In genomic region chrX:41542151-41542935, GRCh38 we compare ENCODE assay signal across 21 cellular contexts.
DNase-seq lines count a peak whose midpoint lies in the region; ATAC-seq and TF ChIP-seq lines count a peak whose summit lies in the region.
"Had no signal": no experiment of that assay in that cellular context is flagged by ENCODE, and none has a peak within 500 bp of the region (broad histone marks: within the 10 kb centered on the region; RNA-seq: fewer than 3 reads in every experiment).

No MANE protein-coding gene starts in this region.

- no peak overlapping the region for H2BK120ac ChIP-seq in mesendoderm (ENCODE audit: low read depth, low read length)

- CTCF ChIA-PET in Caco-2 (lab: Charles Lee) = interaction anchor here (0.9 kb wide), 1 partner anchor 17 kb away, joined by 3 read pairs; no protein-coding TSS in a partner anchor

- H3K56ac ChIP-seq in mesendoderm (ENCODE audit: low read length) = no peak overlapping the region

- no peaks in the 10 kb centered on the region for H3K79me1 ChIP-seq in mesendoderm (ENCODE audit: low read length)

- no peaks in the 10 kb centered on the region for H3K27me3 Mint-ChIP-seq in Caco-2 (ENCODE audit: insufficient read depth, unreplicated experiment)
- H3K27me3 Mint-ChIP-seq: IgD-negative memory B cell had no signal

- no peak overlapping the region for H3K18ac ChIP-seq in mesendoderm (ENCODE audit: low read length)

- H3K9me3 Mint-ChIP-seq in Caco-2 (ENCODE audit: unreplicated experiment) = no peaks in the 10 kb centered on the region
- H3K9me3 Mint-ChIP-seq: activated naive CD4-positive, alpha-beta T cell treated with anti-CD3 and anti-CD28 coated beads, Interleukin-2, amount 50 U/mL, for 72 hours; IgD-negative memory B cell had no signal

- no peak overlapping the region for H3K4ac ChIP-seq in mesendoderm (ENCODE audit: low read depth, low read length)

- H3K4me3 Mint-ChIP-seq in Caco-2 (ENCODE audit: unreplicated experiment) = no peak overlapping the region
- H3K4me3 Mint-ChIP-seq: IgD-negative memory B cell had no signal

- H3K27ac Mint-ChIP-seq in Caco-2 (ENCODE audit: unreplicated experiment) = peak overlapping the region; percentile 10
- H3K27ac Mint-ChIP-seq: activated naive CD4-positive, alpha-beta T cell treated with anti-CD3 and anti-CD28 coated beads, Interleukin-2, amount 50 U/mL, for 72 hours; IgD-negative memory B cell had no signal

- no peak overlapping the region for H2BK15ac ChIP-seq in mesendoderm (replicated peaks; ENCODE audit: low read depth)

- DNase-seq in Caco-2 = peak; percentile 67 to 75
- DNase-seq in LNCaP clone FGC (ENCODE audit: low read depth) = peak; percentile 27
- peak; percentile 20 for DNase-seq in astrocyte of the spinal cord (ENCODE audit: low read depth, low spot score)
- DNase-seq in mesendoderm = peak; percentile 75
- no peak for DNase-seq in DMS153 (lab: John Stamatoyannopoulos, UW)
- DNase-seq in AG08395 (ENCODE audit: low spot score) = no peak
- DNase-seq in Right ventricle myocardium inferior (ENCODE audit: missing footprints) = no peak
- DNase-seq in UCSD-AML1 (lab: John Stamatoyannopoulos, UW; ENCODE audit: unreplicated experiment) = no peak
- DNase-seq: activated CD4-positive, alpha-beta T cell treated with anti-CD3 and anti-CD28 coated beads for 1 hour; activated T-cell treated with anti-CD3 and anti-CD28 coated beads, Interleukin-2, amount 50 U/mL, for 48 hours; body of pancreas; MM.1S; NCI-H1436; NCI-H2107; NCI-H510A treated with DMSO at 0.1 percent for 48 hours; stimulated activated CD8-positive, alpha-beta memory T cell treated with anti-CD3 and anti-CD28 coated beads, Interleukin-4, amount 100 ng/mL, for 48 hours; upper lobe of right lung had no signal

- no peak overlapping the region for H3K27ac ChIP-seq in mesendoderm (ENCODE audit: low read depth, low read length)
- H3K27ac ChIP-seq: BLaER1 treated with 17β-estradiol and CSF1 and Interleukin-3, amounts not matched to agents 10 nM and 100 nM; body of pancreas; upper lobe of right lung had no signal

- ATAC-seq in Right ventricle myocardium inferior = no peak
- ATAC-seq: activated naive CD4-positive, alpha-beta T cell treated with anti-CD3 and anti-CD28 coated beads, Interleukin-2, amount 50 U/mL, for 72 hours; body of pancreas; sciatic nerve; upper lobe of right lung had no signal

- no peaks in the 10 kb centered on the region for H3K9me3 ChIP-seq in Caco-2
- H3K9me3 ChIP-seq: body of pancreas, upper lobe of right lung had no signal

- BruUV-seq in Caco-2 (replicated peaks; lab: Mats Ljungman, UMichigan) = no TSS peak

- H3K36me3 Mint-ChIP-seq in Caco-2 (ENCODE audit: insufficient read depth, unreplicated experiment) = peaks cover 27% of the 10 kb centered on the region
- H3K36me3 Mint-ChIP-seq: activated naive CD4-positive, alpha-beta T cell treated with anti-CD3 and anti-CD28 coated beads, Interleukin-2, amount 50 U/mL, for 72 hours had no signal

- H3K79me2 ChIP-seq in mesendoderm (ENCODE audit: control insufficient read depth, insufficient read depth, low read length) = no peaks in the 10 kb centered on the region

- no peak overlapping the region for H3K9ac ChIP-seq in mesendoderm (ENCODE audit: low read length)
- H3K9ac ChIP-seq: BLaER1 treated with 17β-estradiol and CSF1 and Interleukin-3, amounts not matched to agents 10 nM and 100 nM had no signal

- H4K8ac ChIP-seq in mesendoderm (ENCODE audit: low read depth, low read length) = no peak overlapping the region

- no peak overlapping the region for H2AK5ac ChIP-seq in mesendoderm (ENCODE audit: low read length)

- H3K27me3 ChIP-seq in Caco-2 (replicated peaks; ENCODE audit: control insufficient read depth, insufficient read depth, low read length) (no peaks in the 10 kb centered on the region), mesendoderm (ENCODE audit: insufficient read depth, low read length, poor library complexity) (no peaks in the 10 kb centered on the region)
- H3K27me3 ChIP-seq: body of pancreas, upper lobe of right lung had no signal

- POLR2A ChIA-PET in Caco-2 (lab: Charles Lee) = no interaction called here

- WGBS in mesendoderm (ENCODE audit: extremely low coverage, insufficient coverage, low lambda C conversion rate) = no CpG with 5 or more reads among the region's 5 CpGs

- no peak overlapping the region for H3K23ac ChIP-seq in mesendoderm (ENCODE audit: low read length)

- no peak for TF ChIP-seq CTCF in Caco-2 (IDR thresholded peaks at IDR 0.05; ENCODE audit: insufficient read depth in 1 of 2, low read depth in 1 of 2, low read length in 1 of 2, severe bottlenecking in 1 of 2, unreplicated experiment in 1 of 2)
- no peak for TF ChIP-seq CTCF in LNCaP clone FGC (IDR thresholded peaks at IDR 0.05; ENCODE audit: control insufficient read depth, extremely low read depth, insufficient read depth)
- no peak for TF ChIP-seq CTCF in astrocyte of the spinal cord (IDR thresholded peaks at IDR 0.05; ENCODE audit: low read depth, low read length)

- H3K36me3 ChIP-seq in Caco-2 (ENCODE audit: control insufficient read depth, insufficient read depth, low read length) = no peaks in the 10 kb centered on the region
- H3K36me3 ChIP-seq in mesendoderm (ENCODE audit: control insufficient read depth, insufficient read depth, low read length) = no peaks in the 10 kb centered on the region
- H3K36me3 ChIP-seq: upper lobe of right lung had no signal

- in situ Hi-C loops in astrocyte of the spinal cord (cut with HindIII; ENCODE audit: low sequenced_read_pairs) = no loop called here

- no peak overlapping the region for H3K4me2 ChIP-seq in mesendoderm (ENCODE audit: low read length)
- H3K4me2 ChIP-seq: BLaER1 treated with 17β-estradiol and CSF1 and Interleukin-3, amounts not matched to agents 10 nM and 100 nM had no signal

- H3K4me1 Mint-ChIP-seq in Caco-2 (ENCODE audit: low read depth, unreplicated experiment) = peaks cover 5% of the 10 kb centered on the region
- H3K4me1 Mint-ChIP-seq: IgD-negative memory B cell had no signal

- H4K5ac ChIP-seq in mesendoderm (ENCODE audit: low read length) = no peak overlapping the region

- H3K4me3 ChIP-seq in Caco-2 (ENCODE audit: low read depth, low read length) = no peak overlapping the region
- H3K4me3 ChIP-seq in LNCaP clone FGC (ENCODE audit: low read depth, low read length) = no peak overlapping the region
- H3K4me3 ChIP-seq in astrocyte of the spinal cord (ENCODE audit: low read depth, low read length) = no peak overlapping the region
- no peak overlapping the region for H3K4me3 ChIP-seq in mesendoderm (ENCODE audit: low read length)
- H3K4me3 ChIP-seq: BLaER1 treated with 17β-estradiol and CSF1 and Interleukin-3, amounts not matched to agents 10 nM and 100 nM; body of pancreas; upper lobe of right lung had no signal

- H3K4me1 ChIP-seq in Caco-2 (peaks cover 27% of the 10 kb centered on the region), mesendoderm (ENCODE audit: control insufficient read depth, low read depth, low read length) (no peaks in the 10 kb centered on the region)
- H3K4me1 ChIP-seq: BLaER1 treated with 17β-estradiol and CSF1 and Interleukin-3, amounts not matched to agents 10 nM and 100 nM; body of pancreas; upper lobe of right lung had no signal

- intact Hi-C loops in Caco-2 (cut with micrococcal nuclease; ENCODE audit: unreplicated experiment) (loop anchor here (2.0 kb wide), 1 partner anchor 60 kb away; no protein-coding TSS in a partner anchor), Right ventricle myocardium inferior (cut with DNase I) (no loop called here)

- H2BK5ac ChIP-seq in mesendoderm (ENCODE audit: low read length) = no peak overlapping the region

Comparison
In these comparisons a context has a peak if more than half of its experiments do, and no peak if none do; other contexts are left out.
1. DNase-seq: peak in Caco-2 (2 of 2), LNCaP clone FGC (single experiment), astrocyte of the spinal cord (single experiment) and mesendoderm (single experiment); none in DMS153 (single experiment), AG08395 (single experiment), Right ventricle myocardium inferior (single experiment) and UCSD-AML1 (single experiment).